Comparison of ENCODE assay signal across 31 cellular contexts in the genomic region with DNA sequence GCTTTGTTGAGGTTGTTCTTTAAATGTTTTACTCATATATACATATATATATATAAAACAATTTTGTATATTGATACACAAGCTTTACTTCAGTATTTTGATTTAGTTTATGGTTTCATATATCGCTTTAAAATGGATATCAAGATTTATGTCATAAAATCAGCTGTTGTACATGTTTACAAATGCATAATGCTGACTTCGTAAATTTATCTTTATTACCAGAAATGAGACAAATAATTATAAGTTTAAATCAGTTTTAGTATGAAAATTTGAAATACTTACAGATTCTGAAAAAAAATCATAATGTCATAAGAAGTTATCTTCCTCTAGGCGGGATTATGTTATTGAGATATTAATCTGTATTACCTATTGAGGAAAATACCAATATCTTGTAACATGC. TPM values are rescaled to one million over a fixed set of nuclear protein-coding genes. Genes with fewer than 3 reads are reported as not detected.
"Had no signal": no experiment of that assay in that cellular context is flagged by ENCODE, and none has a peak within 500 bp of the region (broad histone marks: within the 10 kb centered on the region; RNA-seq: fewer than 3 reads in every experiment).

No MANE protein-coding gene starts in this region.

- ATAC-seq: left colon; left lung; lower lobe of right lung; naive thymus-derived CD8-positive, alpha-beta T cell; right lobe of liver; stimulated activated memory B cell treated with anti-CD40 and anti-IgM and Interleukin-4, amounts not matched to agents 10 μg/mL and 1 μg/mL and 100 μg/mL, for 72 hours; stimulated activated naive CD8-positive, alpha-beta T cell treated with anti-CD3 and anti-CD28 coated beads, Interleukin-15, amount 100 ng/mL, for 72 hours had no signal

- FAIRE-seq: kidney had no signal

- H3K27ac Mint-ChIP-seq: nephron; progenitor cell of endocrine pancreas; stimulated activated memory B cell treated with anti-CD40 and anti-IgM and Interleukin-4, amounts not matched to agents 10 μg/mL and 1 μg/mL and 100 μg/mL, for 72 hours; stimulated activated naive CD8-positive, alpha-beta T cell treated with anti-CD3 and anti-CD28 coated beads, Interleukin-15, amount 100 ng/mL, for 72 hours; type B pancreatic cell had no signal

- H3K9me3 ChIP-seq: left lung, lower lobe of right lung, right atrium auricular region, right lobe of liver, tibial nerve, uterus had no signal

- H3K27me3 Mint-ChIP-seq: naive thymus-derived CD8-positive, alpha-beta T cell; progenitor cell of endocrine pancreas; stimulated activated memory B cell treated with anti-CD40 and anti-IgM and Interleukin-4, amounts not matched to agents 10 μg/mL and 1 μg/mL and 100 μg/mL, for 72 hours; stimulated activated naive CD8-positive, alpha-beta T cell treated with anti-CD3 and anti-CD28 coated beads, Interleukin-15, amount 100 ng/mL, for 72 hours; type B pancreatic cell had no signal

- H3K4me3 Mint-ChIP-seq: naive thymus-derived CD8-positive, alpha-beta T cell; nephron; neural crest cell; stimulated activated memory B cell treated with anti-CD40 and anti-IgM and Interleukin-4, amounts not matched to agents 10 μg/mL and 1 μg/mL and 100 μg/mL, for 72 hours; stimulated activated naive CD8-positive, alpha-beta T cell treated with anti-CD3 and anti-CD28 coated beads, Interleukin-15, amount 100 ng/mL, for 72 hours; type B pancreatic cell had no signal

- DNase-seq: hippocampal formation; kidney; left colon; left lung; lower lobe of right lung; mammary epithelial cell; mesenchymal stem cell; naive thymus-derived CD8-positive, alpha-beta T cell; nucleus accumbens; right lobe of liver; stimulated activated CD4-positive, alpha-beta T cell treated with anti-CD3 and anti-CD28 coated beads, Interleukin-1b, Interleukin-23, amount 100 ng/mL, for 48 hours; stimulated activated CD4-positive, alpha-beta T cell treated with anti-CD3 and anti-CD28 coated beads, Interleukin-2, amount 100 ng/mL, for 48 hours; stimulated activated CD4-positive, alpha-beta T cell treated with anti-CD3 and anti-CD28 coated beads, Interleukin-4, amount 100 ng/mL, for 4 hours; stimulated activated CD8-positive, alpha-beta memory T cell treated with anti-CD3 and anti-CD28 coated beads, Interleukin-4, amount 100 ng/mL, for 48 hours; stimulated activated naive CD4-positive, alpha-beta T cell treated with Interleukin-2 at 50 U/mL for 16 hours; stimulated activated naive CD8-positive, alpha-beta T cell treated with anti-CD3 and anti-CD28 coated beads, Interleukin-15, amount 100 ng/mL, for 72 hours; substantia nigra; uterus had no signal

RNA-seq across cellular contexts. Expression of a gene that starts 40.7 kb away (rescaled TPM):
- total RNA-seq: kidney, left colon, left lung, liver, lower lobe of right lung, mammary epithelial cell, mucosa of gallbladder, neural crest cell, osteocyte, progenitor cell of endocrine pancreas, renal cortical epithelial cell, right atrium auricular region, right lobe of liver, skeletal muscle tissue, tibial nerve, ureter, uterus had no signal
